In genomic region chr5:171162602-171163001, GRCh38 we compare ENCODE assay signal across 8 cellular contexts.
DNase-seq lines count a peak whose midpoint lies in the region; ATAC-seq and TF ChIP-seq lines count a peak whose summit lies in the region.

No MANE protein-coding gene starts in this region.

- ATAC-seq in activated T-cell treated with anti-CD3 and anti-CD28 coated beads, Interleukin-2, amount 50 U/mL, for 72 hours (replicated peaks in 1 of 2): no peak
- no peak for ATAC-seq in GM21723 (IDR thresholded peaks at IDR 0.05; ENCODE audit: unreplicated experiment)
- no peak for ATAC-seq in aorta (ENCODE audit: low FRiP score)

- peak; percentile 47 for TF ChIP-seq CTCF in osteocyte (IDR thresholded peaks at IDR 0.05)

- H3K9me3 Mint-ChIP-seq in osteocyte (ENCODE audit: unreplicated experiment): no peaks in the 10 kb centered on the region
- no peaks in the 10 kb centered on the region for H3K9me3 Mint-ChIP-seq in activated T-cell treated with anti-CD3 and anti-CD28 coated beads, Interleukin-2, amount 50 U/mL, for 72 hours

- H3K36me3 Mint-ChIP-seq in osteocyte (ENCODE audit: unreplicated experiment): no peaks in the 10 kb centered on the region
- H3K36me3 Mint-ChIP-seq in activated T-cell treated with anti-CD3 and anti-CD28 coated beads, Interleukin-2, amount 50 U/mL, for 72 hours (ENCODE audit: insufficient read depth in 2 of 2): no peaks in the 10 kb centered on the region

- no peak overlapping the region for H3K27ac ChIP-seq in aorta (ENCODE audit: low read depth in 1 of 2, low read length in 2 of 2)

- H3K27me3 Mint-ChIP-seq in osteocyte (ENCODE audit: unreplicated experiment): no peaks in the 10 kb centered on the region
- H3K27me3 Mint-ChIP-seq in activated T-cell treated with anti-CD3 and anti-CD28 coated beads, Interleukin-2, amount 50 U/mL, for 72 hours (ENCODE audit: low read depth): no peaks in the 10 kb centered on the region

- WGBS in aorta, 2 donors: 100% methylated on average over 1 of the region's 1 CpG

- no peaks in the 10 kb centered on the region for H3K27me3 ChIP-seq in aorta (ENCODE audit: control insufficient read depth in 1 of 2, insufficient read depth in 2 of 2, low read length in 1 of 2)

- no peaks in the 10 kb centered on the region for H3K36me3 ChIP-seq in aorta (ENCODE audit: control insufficient read depth in 1 of 2, insufficient read depth in 2 of 2, low read length in 1 of 2)

- no peaks in the 10 kb centered on the region for H3K9me3 ChIP-seq in aorta (ENCODE audit: control insufficient read depth, low read length)

- H3K4me3 ChIP-seq in aorta (ENCODE audit: low read length in 2 of 2): no peak overlapping the region

- H3K4me1 ChIP-seq in aorta (ENCODE audit: control insufficient read depth in 1 of 2, insufficient read depth in 2 of 2, low read length in 2 of 2): no peaks in the 10 kb centered on the region

- DNase-seq in stimulated activated CD4-positive, alpha-beta T cell treated with anti-CD3 and anti-CD28 coated beads, Interleukin-15, amount 100 ng/mL, for 24 hours: peak; percentile 5
- DNase-seq in stimulated activated CD4-positive, alpha-beta T cell treated with anti-CD3 and anti-CD28 coated beads, Interleukin-4, amount 100 ng/mL, for 24 hours: no peak
- DNase-seq in HPDE6-E6E7 (ENCODE audit: extremely low spot score): peak; percentile 21
- DNase-seq in astrocyte of the hippocampus (ENCODE audit: low read depth, low spot score): peak; percentile 43
- no peak for DNase-seq in osteocyte (ENCODE audit: extremely low spot score, unreplicated experiment)
- DNase-seq in activated T-cell treated with anti-CD3 and anti-CD28 coated beads, Interleukin-2, amount 50 U/mL, for 72 hours: no peak
- no peak for DNase-seq in aorta

- no peak overlapping the region for H3K27ac Mint-ChIP-seq in osteocyte (ENCODE audit: unreplicated experiment)
- H3K27ac Mint-ChIP-seq in activated T-cell treated with anti-CD3 and anti-CD28 coated beads, Interleukin-2, amount 50 U/mL, for 72 hours: no peak overlapping the region

- intact Hi-C loops in aorta (cut with DNase I): no loop called here

- no peak overlapping the region for H3K4me3 Mint-ChIP-seq in osteocyte (ENCODE audit: unreplicated experiment)
- no peak overlapping the region for H3K4me3 Mint-ChIP-seq in activated T-cell treated with anti-CD3 and anti-CD28 coated beads, Interleukin-2, amount 50 U/mL, for 72 hours

- no peaks in the 10 kb centered on the region for H3K4me1 Mint-ChIP-seq in osteocyte (ENCODE audit: unreplicated experiment)
- no peaks in the 10 kb centered on the region for H3K4me1 Mint-ChIP-seq in activated T-cell treated with anti-CD3 and anti-CD28 coated beads, Interleukin-2, amount 50 U/mL, for 72 hours (ENCODE audit: low read depth)

Comparison
In these comparisons a context has a peak if more than half of its experiments do, and no peak if none do; other contexts are left out.
1. DNase-seq: peak in stimulated activated CD4-positive, alpha-beta T cell treated with anti-CD3 and anti-CD28 coated beads, Interleukin-15, amount 100 ng/mL, for 24 hours (single experiment), HPDE6-E6E7 (single experiment) and astrocyte of the hippocampus (single experiment); none in stimulated activated CD4-positive, alpha-beta T cell treated with anti-CD3 and anti-CD28 coated beads, Interleukin-4, amount 100 ng/mL, for 24 hours (single experiment), osteocyte (single experiment), activated T-cell treated with anti-CD3 and anti-CD28 coated beads, Interleukin-2, amount 50 U/mL, for 72 hours (0 of 2) and aorta (0 of 2).